5 cellular contexts compared by ENCODE assay signal in genomic region chr16:28362600-28362999, GRCh38. TPM values are rescaled to one million over a fixed set of nuclear protein-coding genes. Genes with fewer than 3 reads are reported as not detected.
"Had no signal": no experiment of that assay in that cellular context is flagged by ENCODE, and none has a peak within 500 bp of the region (broad histone marks: within the 10 kb centered on the region; RNA-seq: fewer than 3 reads in every experiment).

No MANE protein-coding gene starts in this region.

RNA-seq across cellular contexts. Expression of gene NPIPB6, which starts 0.7 kb away (rescaled TPM):
- total RNA-seq: dermis microvascular lymphatic vessel endothelial cell, lower lobe of right lung, mononuclear cell, occipital lobe had no signal

RNA-seq across cellular contexts. Expression of gene EIF3CL, which starts 41.0 kb away (rescaled TPM):
- polyA plus RNA-seq: smooth muscle cell had no signal
